Comparison of ENCODE assay signal across 1 cellular context in genomic region chr12:110105159-110105558, GRCh38.
TF ChIP-seq lines count a peak whose summit lies in the region.

No MANE protein-coding gene starts in this region.

TF ChIP-seq in GM23338, 12 proteins besides CTCF, POLR2A, EP300 and RAD21 (continued from another document):
- TF ChIP-seq ETS1 (IDR thresholded peaks at IDR 0.05) = no peak
- no peak for TF ChIP-seq JUNB (IDR thresholded peaks at IDR 0.05; ENCODE audit: unreplicated experiment)
- no peak for TF ChIP-seq NANOG (IDR thresholded peaks at IDR 0.05; ENCODE audit: borderline replicate concordance)
- TF ChIP-seq EZH2 (IDR thresholded peaks at IDR 0.05; ENCODE audit: low read depth, unreplicated experiment) = no peak
- no peak for TF ChIP-seq ZNF114 (CRISPR knock-in tag; IDR thresholded peaks at IDR 0.05)
- TF ChIP-seq EZH2phosphoT487 (IDR thresholded peaks at IDR 0.05; ENCODE audit: unreplicated experiment) = no peak
- TF ChIP-seq ZNF462 (CRISPR knock-in tag; IDR thresholded peaks at IDR 0.05) = no peak
- TF ChIP-seq STAT1 (IDR thresholded peaks at IDR 0.05; ENCODE audit: unreplicated experiment) = no peak
- TF ChIP-seq POLR2AphosphoS5 (IDR thresholded peaks at IDR 0.05; ENCODE audit: low read depth) = no peak
- TF ChIP-seq CREB1 (CRISPR knock-in tag; IDR thresholded peaks at IDR 0.05; ENCODE audit: low read depth) = no peak
- TF ChIP-seq ZNF331 (CRISPR knock-in tag; IDR thresholded peaks at IDR 0.05; ENCODE audit: low read depth) = no peak
